In the genomic region with DNA sequence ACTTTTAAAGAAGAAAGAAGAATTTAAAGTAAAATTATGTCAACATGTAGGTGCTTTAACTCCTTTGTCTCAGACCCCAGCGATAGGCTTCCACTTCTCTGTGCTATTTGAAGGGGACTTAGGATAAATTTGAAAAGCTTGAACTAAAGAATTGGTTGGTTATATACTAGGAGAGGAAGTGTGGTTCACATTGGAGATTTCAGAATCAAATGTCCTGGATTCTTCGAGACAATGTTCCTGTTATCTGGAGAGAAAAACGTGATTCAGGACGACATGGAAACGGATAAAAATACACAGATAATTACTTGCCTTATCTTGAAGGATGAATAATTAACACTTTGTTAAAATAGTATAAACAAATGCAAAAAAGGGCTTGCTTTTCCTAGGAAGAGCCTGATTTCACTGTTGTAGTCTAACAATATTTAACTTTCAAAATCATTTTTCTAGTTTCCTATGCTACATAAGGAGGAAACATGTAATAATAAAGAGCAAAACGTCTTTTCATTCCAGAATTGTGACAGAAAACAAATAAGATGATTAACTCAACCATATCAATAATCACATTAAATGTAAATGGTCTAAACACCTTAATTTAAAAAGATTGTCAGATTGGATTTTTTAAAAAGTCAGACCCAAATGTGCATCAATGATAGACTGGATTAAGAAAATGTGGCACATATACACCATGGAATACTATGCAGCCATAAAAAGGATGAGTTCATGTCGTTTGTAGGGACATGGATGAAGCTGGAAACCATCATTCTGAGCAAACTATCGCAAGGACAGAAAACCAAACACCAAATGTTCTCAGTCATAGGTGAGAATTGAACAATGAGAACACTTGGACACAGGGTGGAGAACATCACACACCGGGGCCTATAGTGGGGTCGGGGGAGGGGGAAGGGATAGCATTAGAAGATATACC, we compare ENCODE assay signal across 8 cellular contexts. TPM values are rescaled to one million over a fixed set of nuclear protein-coding genes. Genes with fewer than 3 reads are reported as not detected.
DNase-seq lines count a peak whose midpoint lies in the region; ATAC-seq and TF ChIP-seq lines count a peak whose summit lies in the region.

No MANE protein-coding gene starts in this region.

- WGBS in GM23248 (ENCODE audit: low coverage in 1 of 2, low lambda C conversion rate in 2 of 2, missing lambda C conversion rate in 2 of 2), 2 experiments: 38 to 45% methylated on average over 9 to 10 of the region's 10 CpGs

- no peak for TF ChIP-seq CTCF in foreskin keratinocyte (conservative IDR thresholded peaks at IDR 0.05)

- H3K4me1 ChIP-seq in GM23248 (ENCODE audit: insufficient read depth) (peaks cover 10% of the 10 kb centered on the region; the same call in 1 of the 2 replicates), foreskin keratinocyte (peaks cover 11% of the 10 kb centered on the region)

- H3K36me3 Mint-ChIP-seq in T-cell: peaks cover 19% of the 10 kb centered on the region

- peak overlapping the region; percentile 99 for H2AFZ ChIP-seq in GM23248

- H4K20me1 ChIP-seq in GM23248 (ENCODE audit: insufficient read depth): no peaks in the 10 kb centered on the region

- ATAC-seq in T-cell (replicated peaks in 1 of 4): peak in 2 of 4 experiments; percentile 2 to 3
- ATAC-seq in foreskin keratinocyte: no peak
- no peak for ATAC-seq in HG02840 (IDR thresholded peaks at IDR 0.05; ENCODE audit: low FRiP score, unreplicated experiment)
- ATAC-seq in GM18861 (IDR thresholded peaks at IDR 0.05; ENCODE audit: unreplicated experiment): no peak

- peak overlapping the region; percentile 90 for H3K4me2 ChIP-seq in GM23248 (ENCODE audit: unreplicated experiment)

- peaks cover 9 to 17% of the 10 kb centered on the region in 2 donors for H3K27me3 Mint-ChIP-seq in T-cell

- H3K27me3 ChIP-seq in GM23248 (replicated peaks; ENCODE audit: insufficient read depth): no peaks in the 10 kb centered on the region
- no peaks in the 10 kb centered on the region for H3K27me3 ChIP-seq in foreskin keratinocyte

- peaks cover 2 to 10% (median 4%) of the 10 kb centered on the region in 3 donors for H3K9me3 Mint-ChIP-seq in T-cell

- no peaks in the 10 kb centered on the region for H3F3A ChIP-seq in GM23248 (ENCODE audit: insufficient read depth)

- peak overlapping the region; percentile 99 to 100 for H3K27ac Mint-ChIP-seq in T-cell

- peak; percentile 4 for DNase-seq in GM23248
- no peak for DNase-seq in T-cell
- DNase-seq in foreskin keratinocyte: no peak
- no peak for DNase-seq in skeletal muscle cell (ENCODE audit: low read depth)
- DNase-seq in HPDE6-E6E7 (ENCODE audit: extremely low spot score): no peak
- DNase-seq in CD1c-positive myeloid dendritic cell (ENCODE audit: extremely low spot score): no peak

- peak overlapping the region; percentile 94 for H3K4me3 ChIP-seq in GM23248
- H3K4me3 ChIP-seq in skeletal muscle cell (ENCODE audit: low read depth, low read length): peak overlapping the region; percentile 83

- H3K79me2 ChIP-seq in GM23248 (ENCODE audit: insufficient read depth): peaks cover 43% of the 10 kb centered on the region

- H3K9me2 ChIP-seq in GM23248 (ENCODE audit: insufficient read depth): no peaks in the 10 kb centered on the region

- CTCF ChIA-PET in T-cell (lab: Charles Lee): interaction anchor here in 1 of 2 donors (1.7 kb wide), 1 partner anchor 121 kb away, joined by 8 read pairs; the partner anchor contains the start of gene PSMC4

- POLR2A ChIA-PET in T-cell (lab: Charles Lee): interaction anchor here in 1 of 2 donors (0.6 kb wide), 2 partner anchors 121 to 144 kb away, joined by 3 to 4 read pairs; partner anchors contain the start of gene PSMC4

- in situ Hi-C loops in GM23248 (cut with MboI): no loop called here

- peak overlapping the region; percentile 89 for H3K9ac ChIP-seq in GM23248

- H3K9me3 ChIP-seq in GM23248 (ENCODE audit: low read depth): no peaks in the 10 kb centered on the region

- H3K27ac ChIP-seq in GM23248 (peak overlapping the region; percentile 72), foreskin keratinocyte (peak overlapping the region; percentile 29)

- no peaks in the 10 kb centered on the region for H3K36me3 ChIP-seq in GM23248 (ENCODE audit: low read depth)

- H3K4me1 Mint-ChIP-seq in T-cell: peaks cover 43 to 49% (median 48%) of the 10 kb centered on the region in 3 donors

- peak overlapping the region; percentile 96 to 100 (median 100) for H3K4me3 Mint-ChIP-seq in T-cell

RNA-seq across cellular contexts. Expression of gene ZNF780A, which starts 0.7 kb away (rescaled TPM):
- 6.1 and 7.2 TPM in 2 replicates for total RNA-seq in GM23248 (2014; rRNA removed; shearing (Covaris generic))
- polyA plus RNA-seq in GM23248 (2016; fragmentation: Nextera tagmentation; extraction: Ambion mirVana) (3.6 and 3.9 TPM in 2 replicates), foreskin keratinocyte (7.6 and 9.1 TPM in 2 replicates)
- total RNA-seq in T-cell (10 to 100 TPM; 18.2 to 43.0 (median 29.0) TPM), foreskin keratinocyte (11.6 and 11.9 TPM in 2 replicates)

RNA-seq across cellular contexts. Expression of gene ZNF780B, which starts 35.4 kb away (rescaled TPM):
- 5.1 and 12.0 TPM in 2 replicates for total RNA-seq in GM23248 (2014; rRNA removed; shearing (Covaris generic))
- polyA plus RNA-seq in GM23248 (2016; fragmentation: Nextera tagmentation; extraction: Ambion mirVana) (2.9 and 3.3 TPM in 2 replicates), foreskin keratinocyte (1.4 and 1.8 TPM in 2 replicates)
- total RNA-seq in T-cell (10 to 100 TPM; 18.0 to 55.2 (median 49.0) TPM), foreskin keratinocyte (5.1 and 7.0 TPM in 2 replicates)
